32 cellular contexts compared by ENCODE assay signal in genomic region chrX:32995427-32995826, GRCh38.
"Had no signal": no experiment of that assay in that cellular context is flagged by ENCODE, and none has a peak within 500 bp of the region (broad histone marks: within the 10 kb centered on the region; RNA-seq: fewer than 3 reads in every experiment).

No MANE protein-coding gene starts in this region.

- ATAC-seq: activated CD8-positive, alpha-beta memory T cell treated with anti-CD3 and anti-CD28 coated beads, Interleukin-2, amount 10 ng/mL, durations not matched to agents 7 days and 5 days; K562; PC-3 had no signal

- H3K36me3 ChIP-seq: ascending aorta, cardiac muscle cell, SJCRH30, WERI-Rb-1 had no signal

- H3K27me3 Mint-ChIP-seq: activated CD4-positive, alpha-beta memory T cell treated with anti-CD3 and anti-CD28 coated beads, Interleukin-2, amount 10 ng/mL, durations not matched to agents 7 days and 5 days; activated CD8-positive, alpha-beta memory T cell treated with anti-CD3 and anti-CD28 coated beads, Interleukin-2, amount 10 ng/mL, durations not matched to agents 7 days and 5 days; activated naive CD8-positive, alpha-beta T cell treated with anti-CD3 and anti-CD28 coated beads for 36 hours had no signal

- DNase-seq: activated CD4-positive, alpha-beta memory T cell treated with anti-CD3 and anti-CD28 coated beads, Interleukin-2, amount 10 ng/mL, durations not matched to agents 7 days and 5 days; activated CD4-positive, alpha-beta T cell treated with anti-CD3 and anti-CD28 coated beads for 1 hour; activated CD4-positive, alpha-beta T cell treated with anti-CD3 and anti-CD28 coated beads for 48 hours; activated CD4-positive, CD25-positive, alpha-beta regulatory T cell; activated CD8-positive, alpha-beta memory T cell treated with anti-CD3 and anti-CD28 coated beads for 24 hours; activated CD8-positive, alpha-beta memory T cell treated with anti-CD3 and anti-CD28 coated beads, Interleukin-2, amount 10 ng/mL, durations not matched to agents 7 days and 5 days; activated CD8-positive, alpha-beta memory T cell treated with anti-CD3 and anti-CD28 coated beads, Interleukin-2, amount 50 U/mL, for 48 hours; activated effector memory CD4-positive, alpha-beta T cell treated with Interleukin-2 at 50 U/mL for 16 hours; activated naive CD4-positive, alpha-beta T cell treated with anti-CD3 and anti-CD28 coated beads, Interleukin-2, amount 50 U/mL, for 16 hours; activated naive CD8-positive, alpha-beta T cell treated with anti-CD3 and anti-CD28 coated beads for 36 hours; activated T-cell treated with anti-CD3 and anti-CD28 coated beads, Interleukin-2, amount 50 U/mL, for 48 hours; amniotic stem cell; NCI-H1092 treated with DMSO at 0.1 percent for 48 hours; NCI-H146; NCI-H187; NCI-H2029 treated with DMSO at 0.1 percent for 48 hours; NCI-H2107; NCI-H2171; NCI-H510A; NCI-H526; NCI-H774; PC-3; SHP77; SJCRH30; T1000; WERI-Rb-1 had no signal

- H3K9me3 ChIP-seq: ascending aorta, SJCRH30 had no signal

- H3K4me3 Mint-ChIP-seq: activated CD4-positive, alpha-beta memory T cell treated with anti-CD3 and anti-CD28 coated beads, Interleukin-2, amount 10 ng/mL, durations not matched to agents 7 days and 5 days; activated CD8-positive, alpha-beta memory T cell treated with anti-CD3 and anti-CD28 coated beads, Interleukin-2, amount 10 ng/mL, durations not matched to agents 7 days and 5 days; activated naive CD8-positive, alpha-beta T cell treated with anti-CD3 and anti-CD28 coated beads for 36 hours had no signal

- H3K27ac ChIP-seq: cardiac muscle cell, RWPE1, SJCRH30, SK-N-MC, WERI-Rb-1 had no signal

- H3K36me3 Mint-ChIP-seq: activated CD8-positive, alpha-beta memory T cell treated with anti-CD3 and anti-CD28 coated beads, Interleukin-2, amount 10 ng/mL, durations not matched to agents 7 days and 5 days; activated naive CD8-positive, alpha-beta T cell treated with anti-CD3 and anti-CD28 coated beads for 36 hours had no signal

- H3K4me1 ChIP-seq: ascending aorta, SJCRH30 had no signal

- H3K4me1 Mint-ChIP-seq: activated CD4-positive, alpha-beta memory T cell treated with anti-CD3 and anti-CD28 coated beads, Interleukin-2, amount 10 ng/mL, durations not matched to agents 7 days and 5 days; activated CD8-positive, alpha-beta memory T cell treated with anti-CD3 and anti-CD28 coated beads, Interleukin-2, amount 10 ng/mL, durations not matched to agents 7 days and 5 days; activated naive CD8-positive, alpha-beta T cell treated with anti-CD3 and anti-CD28 coated beads for 36 hours had no signal

- FAIRE-seq: K562, RCC 7860 had no signal

- H3K27ac Mint-ChIP-seq: activated CD4-positive, alpha-beta memory T cell treated with anti-CD3 and anti-CD28 coated beads, Interleukin-2, amount 10 ng/mL, durations not matched to agents 7 days and 5 days; activated CD8-positive, alpha-beta memory T cell treated with anti-CD3 and anti-CD28 coated beads, Interleukin-2, amount 10 ng/mL, durations not matched to agents 7 days and 5 days; activated naive CD8-positive, alpha-beta T cell treated with anti-CD3 and anti-CD28 coated beads for 36 hours had no signal

- H3K27me3 ChIP-seq: ascending aorta, cardiac muscle cell, SJCRH30 had no signal

- H3K4me3 ChIP-seq: ascending aorta, cardiac muscle cell, K562, SJCRH30, SK-N-MC had no signal

- H3K9me3 Mint-ChIP-seq: activated naive CD8-positive, alpha-beta T cell treated with anti-CD3 and anti-CD28 coated beads for 36 hours had no signal
